ENCODE assay signal across 8 cellular contexts in the genomic region with DNA sequence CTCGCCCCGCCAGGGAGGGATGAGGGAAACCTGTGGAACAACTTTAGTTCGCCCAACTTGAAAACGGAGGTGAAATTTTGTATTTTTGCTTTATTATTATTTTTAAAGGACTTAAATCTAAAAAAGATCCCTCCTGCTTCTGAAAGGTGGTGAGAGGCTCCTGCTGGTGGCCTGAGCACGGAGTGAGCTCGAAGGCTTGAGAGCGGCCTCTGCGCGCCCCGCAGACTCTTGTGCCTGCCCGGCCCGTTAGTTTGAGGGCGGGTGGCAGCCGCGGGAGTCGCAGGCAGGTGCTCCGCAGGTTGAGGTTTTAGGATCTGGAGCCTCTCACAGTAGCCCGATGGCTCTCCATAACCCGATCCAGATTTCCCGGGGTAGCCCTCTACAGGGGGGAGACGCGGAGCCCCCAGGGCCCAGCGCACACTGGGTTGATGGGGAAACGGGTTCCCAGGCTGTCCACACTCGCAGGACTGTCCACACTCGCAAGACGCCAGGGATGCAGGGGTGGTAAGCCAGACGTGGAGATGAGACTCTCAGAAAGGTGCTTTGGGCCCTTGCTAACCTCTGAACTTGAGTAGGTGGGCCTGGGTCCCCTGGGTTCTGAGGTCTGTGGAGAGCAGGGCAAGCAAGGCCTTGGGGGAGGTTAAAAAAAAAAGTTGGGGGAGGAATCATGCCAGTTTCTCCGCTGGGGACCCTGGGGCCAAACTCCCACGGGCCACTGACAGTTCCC. TPM values are rescaled to one million over a fixed set of nuclear protein-coding genes. Genes with fewer than 3 reads are reported as not detected.
DNase-seq lines count a peak whose midpoint lies in the region; ATAC-seq and TF ChIP-seq lines count a peak whose summit lies in the region.

No MANE protein-coding gene starts in this region.

- no peaks in the 10 kb centered on the region; the same call in 1 of the 2 replicates for H4K20me1 ChIP-seq in OCI-LY3 (ENCODE audit: insufficient read depth, low read length)

- H3K36me3 ChIP-seq in CD4-positive, CD25-positive, alpha-beta regulatory T cell (ENCODE audit: control insufficient read depth, insufficient read depth, low read length): no peaks in the 10 kb centered on the region
- H3K36me3 ChIP-seq in OCI-LY3 (replicated peaks; ENCODE audit: low read depth, low read length): no peaks in the 10 kb centered on the region
- H3K36me3 ChIP-seq in tibial artery: no peaks in the 10 kb centered on the region

- H3K9me3 Mint-ChIP-seq in CD4-positive, CD25-positive, alpha-beta regulatory T cell: peaks cover 0 to 2% (median 0%) of the 10 kb centered on the region in 7 donors
- no peaks in the 10 kb centered on the region for H3K9me3 Mint-ChIP-seq in mesothelial cell of epicardium

- H3K4me3 Mint-ChIP-seq in CD4-positive, CD25-positive, alpha-beta regulatory T cell: peak overlapping the region; percentile 76 to 95 (median 86)
- H3K4me3 Mint-ChIP-seq in mesothelial cell of epicardium: peak overlapping the region; percentile 63

- no peak overlapping the region for H2AFZ ChIP-seq in OCI-LY3 (ENCODE audit: low read depth, low read length)

- H3K27ac Mint-ChIP-seq in CD4-positive, CD25-positive, alpha-beta regulatory T cell: peak overlapping the region; percentile 13 to 57 (median 25)
- H3K27ac Mint-ChIP-seq in mesothelial cell of epicardium: no peak overlapping the region

- peak overlapping the region; percentile 68 for H3K27ac ChIP-seq in CD4-positive, CD25-positive, alpha-beta regulatory T cell (ENCODE audit: insufficient read depth, low read length, poor library complexity, severe bottlenecking)
- H3K27ac ChIP-seq in OCI-LY3 (ENCODE audit: low read length) (no peak overlapping the region), coronary artery (peak overlapping the region in 1 of 2 donors; percentile 76), tibial artery (peak overlapping the region; percentile 45 to 72)

- peaks cover 21 to 68% (median 41%) of the 10 kb centered on the region in 4 donors for H3K4me1 Mint-ChIP-seq in CD4-positive, CD25-positive, alpha-beta regulatory T cell
- H3K4me1 Mint-ChIP-seq in mesothelial cell of epicardium: peaks cover 40% of the 10 kb centered on the region

- no peak for TF ChIP-seq CTCF in OCI-LY3 (IDR thresholded peaks at IDR 0.05; ENCODE audit: low read depth, low read length)
- no peak for TF ChIP-seq CTCF in coronary artery (IDR thresholded peaks at IDR 0.05)
- TF ChIP-seq CTCF in mesothelial cell of epicardium (IDR thresholded peaks at IDR 0.05; ENCODE audit: unreplicated experiment): no peak
- no peak for TF ChIP-seq CTCF in tibial artery (IDR thresholded peaks at IDR 0.05)
- TF ChIP-seq CTCF in omental fat pad (IDR thresholded peaks at IDR 0.05): no peak

- ATAC-seq in CD4-positive, CD25-positive, alpha-beta regulatory T cell (ENCODE audit: low read depth in 2 of 2): no peak
- ATAC-seq in omental fat pad (ENCODE audit: low FRiP score): no peak
- no peak for ATAC-seq in HG03175 (IDR thresholded peaks at IDR 0.05; ENCODE audit: unreplicated experiment)

- H3K9ac ChIP-seq in OCI-LY3 (ENCODE audit: low read length): no peak overlapping the region

- intact Hi-C loops in tibial artery (cut with DNase I; ENCODE audit: low total_unique reads): loop anchor here (5.0 kb wide), 1 partner anchor 47 kb away; a partner anchor contains a TSS

- H3K27me3 ChIP-seq in CD4-positive, CD25-positive, alpha-beta regulatory T cell (ENCODE audit: control insufficient read depth, insufficient read depth, low read length): no peaks in the 10 kb centered on the region
- H3K27me3 ChIP-seq in OCI-LY3 (ENCODE audit: low read depth, low read length) (peaks cover 81% of the 10 kb centered on the region), tibial artery (peaks cover 0 to 52% of the 10 kb centered on the region in 2 donors)

- H3K4me3 ChIP-seq in CD4-positive, CD25-positive, alpha-beta regulatory T cell (ENCODE audit: low read depth, low read length): peak overlapping the region; percentile 58
- no peak overlapping the region for H3K4me3 ChIP-seq in OCI-LY3 (ENCODE audit: low read length)
- peak overlapping the region; percentile 76 for H3K4me3 ChIP-seq in coronary artery
- peak overlapping the region; percentile 52 to 59 for H3K4me3 ChIP-seq in tibial artery

- no peaks in the 10 kb centered on the region for H3K9me3 ChIP-seq in CD4-positive, CD25-positive, alpha-beta regulatory T cell (ENCODE audit: control insufficient read depth in 2 of 2, low read length in 2 of 2)
- H3K9me3 ChIP-seq in OCI-LY3 (ENCODE audit: insufficient read depth, low read length): no peaks in the 10 kb centered on the region
- no peaks in the 10 kb centered on the region for H3K9me3 ChIP-seq in tibial artery

- peak overlapping the region; percentile 30 for H3K4me2 ChIP-seq in OCI-LY3 (ENCODE audit: low read length)

- peaks cover 53% of the 10 kb centered on the region for H3K4me1 ChIP-seq in CD4-positive, CD25-positive, alpha-beta regulatory T cell (ENCODE audit: control insufficient read depth, insufficient read depth, low read length, poor library complexity, severe bottlenecking)
- H3K4me1 ChIP-seq in OCI-LY3 (ENCODE audit: low read length): peaks cover 19% of the 10 kb centered on the region
- peaks cover 0 to 51% (median 33%) of the 10 kb centered on the region in 4 donors for H3K4me1 ChIP-seq in tibial artery

- DNase-seq in CD4-positive, CD25-positive, alpha-beta regulatory T cell: no peak
- no peak for DNase-seq in coronary artery (ENCODE audit: low spot score)
- no peak for DNase-seq in mesothelial cell of epicardium (ENCODE audit: low spot score in 2 of 2, unreplicated experiment in 2 of 2)
- DNase-seq in tibial artery: peak in 1 of 2 donors; percentile 68
- DNase-seq in omental fat pad (ENCODE audit: low spot score): no peak
- DNase-seq in T-helper 9 cell: no peak

- H3K36me3 Mint-ChIP-seq in CD4-positive, CD25-positive, alpha-beta regulatory T cell: no peaks in the 10 kb centered on the region
- H3K36me3 Mint-ChIP-seq in mesothelial cell of epicardium: no peaks in the 10 kb centered on the region

- H3K79me2 ChIP-seq in OCI-LY3 (ENCODE audit: low read length): no peaks in the 10 kb centered on the region

- H3K27me3 Mint-ChIP-seq in CD4-positive, CD25-positive, alpha-beta regulatory T cell: peaks cover 35% of the 10 kb centered on the region
- H3K27me3 Mint-ChIP-seq in mesothelial cell of epicardium (ENCODE audit: low read depth): peaks cover 68% of the 10 kb centered on the region

RNA-seq across cellular contexts. Expression of a gene that starts 46.3 kb away (rescaled TPM):
- 5.7 TPM for total RNA-seq in CD4-positive, CD25-positive, alpha-beta regulatory T cell
- polyA plus RNA-seq in CD4-positive, CD25-positive, alpha-beta regulatory T cell: 1 to 10 TPM; 4.8 to 7.8 (median 6.1) TPM
- total RNA-seq in mesothelial cell of epicardium: 21.1 to 24.8 TPM (median 23.2 TPM) in 3 replicates
- 1 to 10 TPM; 2.2 to 8.4 (median 5.2) TPM for total RNA-seq in omental fat pad
